In genomic region chr14:23154876-23155587, GRCh38 we compare ENCODE assay signal across 9 cellular contexts. TPM values are rescaled to one million over a fixed set of nuclear protein-coding genes. Genes with fewer than 3 reads are reported as not detected.
DNase-seq lines count a peak whose midpoint lies in the region; ATAC-seq and TF ChIP-seq lines count a peak whose summit lies in the region.
"Had no signal": no experiment of that assay in that cellular context is flagged by ENCODE, and none has a peak within 500 bp of the region (broad histone marks: within the 10 kb centered on the region; RNA-seq: fewer than 3 reads in every experiment).

No MANE protein-coding gene starts in this region.

- H3K9me3 ChIP-seq in AG04450 (ENCODE audit: control insufficient read depth, insufficient read depth, low read length) = no peaks in the 10 kb centered on the region; the same call in 1 of the 2 replicates

- no peaks in the 10 kb centered on the region for H3K36me3 Mint-ChIP-seq in activated T-helper 17 cell treated with anti-CD3 and anti-CD28 coated beads, Interleukin-2, amount 50 U/mL, for 72 hours (ENCODE audit: low read depth)

- no peaks in the 10 kb centered on the region for H3K4me1 Mint-ChIP-seq in activated T-helper 17 cell treated with anti-CD3 and anti-CD28 coated beads, Interleukin-2, amount 50 U/mL, for 72 hours

- DNase-seq in AG04450 (ENCODE audit: low read depth, low spot score) (peak; percentile 77), caudate nucleus (lab: John Stamatoyannopoulos, UW) (peak in 21 of 61 donors; percentile 7 to 68 (median 27)), left colon (peak; percentile 45 to 86), stromal cell of bone marrow (ENCODE audit: low read depth) (peak; percentile 94), T-helper 9 cell (no peak)
- DNase-seq in Jurkat, Clone E6-1 (ENCODE audit: low read depth, low spot score) = peak; percentile 91

- no peak overlapping the region for H3K4me3 Mint-ChIP-seq in activated T-helper 17 cell treated with anti-CD3 and anti-CD28 coated beads, Interleukin-2, amount 50 U/mL, for 72 hours

- H3K27ac ChIP-seq in AG04450 (ENCODE audit: low read depth, low read length) (peak overlapping the region; percentile 83), caudate nucleus (ENCODE audit: low read depth, low read length) (peak overlapping the region; percentile 67)

- no peak for TF ChIP-seq CTCF in AG04450 (IDR thresholded peaks at IDR 0.05; ENCODE audit: low read depth, low read length)

- POLR2A ChIA-PET in AG04450 (lab: Yijun Ruan, JAX) = interaction anchor here (0.6 kb wide), 1 partner anchor 28 kb away, joined by 3 read pairs; no protein-coding TSS in a partner anchor

- H3K27me3 Mint-ChIP-seq in activated T-helper 17 cell treated with anti-CD3 and anti-CD28 coated beads, Interleukin-2, amount 50 U/mL, for 72 hours = peaks cover 11% of the 10 kb centered on the region

- peak overlapping the region; percentile 36 for H3K4me3 ChIP-seq in AG04450 (ENCODE audit: low read depth, low read length)
- H3K4me3 ChIP-seq in Jurkat, Clone E6-1 (ENCODE audit: low read length) = no peak overlapping the region

- H3K27me3 ChIP-seq in AG04450 (ENCODE audit: control insufficient read depth, insufficient read depth, low read length) = peaks cover 6% of the 10 kb centered on the region

- CTCF ChIA-PET in AG04450 (lab: Charles Lee) = interaction anchor here (0.7 to 2.4 kb wide), 7 partner anchors 13 to 146 kb away, joined by 3 to 18 read pairs (median 5); partner anchors contain the start of gene SLC7A8

- ATAC-seq in left colon (peak; percentile 55), GM21737 (IDR thresholded peaks at IDR 0.05; ENCODE audit: unreplicated experiment) (no peak)
- no peak for ATAC-seq in activated T-helper 17 cell treated with anti-CD3 and anti-CD28 coated beads, Interleukin-2, amount 50 U/mL, for 72 hours (replicated peaks)

- H3K9me3 Mint-ChIP-seq in activated T-helper 17 cell treated with anti-CD3 and anti-CD28 coated beads, Interleukin-2, amount 50 U/mL, for 72 hours = no peaks in the 10 kb centered on the region

- intact Hi-C loops in left colon (cut with DNase I, micrococcal nuclease) = no loop called here

- H3K27ac Mint-ChIP-seq in activated T-helper 17 cell treated with anti-CD3 and anti-CD28 coated beads, Interleukin-2, amount 50 U/mL, for 72 hours = no peak overlapping the region

RNA-seq across cellular contexts. Expression of gene SLC7A8, which starts 28.4 kb away (rescaled TPM):
- 0.78 and 1.4 TPM in 2 replicates for polyA plus RNA-seq in AG04450 (2011; rRNA removed)
- polyA minus RNA-seq in AG04450 (2011; rRNA and poly(A)+ RNA removed) = 0.74 and 1.8 TPM in 2 replicates
- 1.1 TPM for polyA plus RNA-seq in Jurkat, Clone E6-1 (2012; ENCODE audit: insufficient read depth, insufficient read length)
- 10 to 100 TPM; 18.2 to 33.6 TPM for total RNA-seq in left colon
- total RNA-seq in activated T-helper 17 cell treated with anti-CD3 and anti-CD28 coated beads, Interleukin-2, amount 50 U/mL, for 72 hours = under 1 TPM; 0.61 to 0.69 TPM

RNA-seq across cellular contexts. Expression of gene CEBPE, which starts 36.0 kb away (rescaled TPM):
- not detected in 2 replicates for polyA plus RNA-seq in AG04450 (2011; rRNA removed)
- polyA minus RNA-seq in AG04450 (2011; rRNA and poly(A)+ RNA removed) = not detected in 2 replicates
- 18.0 TPM for polyA plus RNA-seq in Jurkat, Clone E6-1 (2012; ENCODE audit: insufficient read depth, insufficient read length)
- total RNA-seq in left colon = not detected
- total RNA-seq in activated T-helper 17 cell treated with anti-CD3 and anti-CD28 coated beads, Interleukin-2, amount 50 U/mL, for 72 hours = not detected
- total RNA-seq: dermis microvascular lymphatic vessel endothelial cell had no signal

RNA-seq across cellular contexts. Expression of gene CIROP, which starts 50.2 kb away (rescaled TPM):
- polyA plus RNA-seq in AG04450 (2011; rRNA removed) = 0.07 and 0.12 TPM in 2 replicates
- 0.13 TPM in 1 of 2 replicates, not detected in the other for polyA minus RNA-seq in AG04450 (2011; rRNA and poly(A)+ RNA removed)
- polyA plus RNA-seq in Jurkat, Clone E6-1 (2012; ENCODE audit: insufficient read depth, insufficient read length) = not detected
- total RNA-seq in left colon = not detected
- not detected for total RNA-seq in activated T-helper 17 cell treated with anti-CD3 and anti-CD28 coated beads, Interleukin-2, amount 50 U/mL, for 72 hours
- total RNA-seq: dermis microvascular lymphatic vessel endothelial cell had no signal

RNA-seq across cellular contexts. Expression of gene C14orf119, which starts 59.7 kb away (rescaled TPM):
- polyA plus RNA-seq in AG04450 (2011; rRNA removed) = 119 and 128 TPM in 2 replicates
- 89.5 and 94.1 TPM in 2 replicates for polyA minus RNA-seq in AG04450 (2011; rRNA and poly(A)+ RNA removed)
- 113 TPM for polyA plus RNA-seq in Jurkat, Clone E6-1 (2012; ENCODE audit: insufficient read depth, insufficient read length)
- 10 to 100 TPM; 47.0 to 53.8 TPM for total RNA-seq in left colon
- 10 to 100 TPM; 40.3 to 53.4 TPM for total RNA-seq in activated T-helper 17 cell treated with anti-CD3 and anti-CD28 coated beads, Interleukin-2, amount 50 U/mL, for 72 hours

Comparison
In these comparisons a context has a peak if more than half of its experiments do, and no peak if none do; other contexts are left out.
1. RNA of gene SLC7A8, which starts 28.4 kb away (total RNA-seq): 18.2 to 33.6 TPM in left colon; 0.61 to 0.69 TPM in activated T-helper 17 cell treated with anti-CD3 and anti-CD28 coated beads, Interleukin-2, amount 50 U/mL, for 72 hours; every median in the first group is over 10 times any median in the second.